ENCODE assay signal across 9 cellular contexts in genomic region chr5:138340008-138340407, GRCh38. TPM values are rescaled to one million over a fixed set of nuclear protein-coding genes. Genes with fewer than 3 reads are reported as not detected.
DNase-seq lines count a peak whose midpoint lies in the region; ATAC-seq lines count a peak whose summit lies in the region.
"Had no signal": no experiment of that assay in that cellular context is flagged by ENCODE, and none has a peak within 500 bp of the region (broad histone marks: within the 10 kb centered on the region; RNA-seq: fewer than 3 reads in every experiment).

No MANE protein-coding gene starts in this region.

- H3K4me3 Mint-ChIP-seq in activated T-cell treated with anti-CD3 and anti-CD28 coated beads, Interleukin-2, amount 50 U/mL, for 72 hours: peak overlapping the region; percentile 78 to 91
- peak overlapping the region; percentile 94 for H3K4me3 Mint-ChIP-seq in activated T-helper 1 cell treated with anti-CD3 and anti-CD28 coated beads, Interleukin-12 subunit alpha, Interleukin-12 subunit beta, Interleukin-2, Interleukin-4 antibody, amounts not matched to agents 30 ng/mL and 10 ng/mL and 1 ng/mL, durations not matched to agents 14 hours and 24 hours and 36 hours
- H3K4me3 Mint-ChIP-seq in memory B cell: peak overlapping the region; percentile 96

- DNase-seq in activated T-cell treated with anti-CD3 and anti-CD28 coated beads, Interleukin-2, amount 50 U/mL, for 72 hours: no peak
- DNase-seq in activated T-cell treated with anti-CD3 and anti-CD28 coated beads, Interleukin-2, amount 50 U/mL, for 48 hours: no peak
- no peak for DNase-seq in activated T-helper 1 cell treated with anti-CD3 and anti-CD28 coated beads, Interleukin-12 subunit alpha, Interleukin-12 subunit beta, Interleukin-2, Interleukin-4 antibody, amounts not matched to agents 30 ng/mL and 10 ng/mL and 1 ng/mL, durations not matched to agents 14 hours and 24 hours and 36 hours (ENCODE audit: low spot score)
- DNase-seq in memory B cell (ENCODE audit: low spot score in 2 of 2) (no peak), dedifferentiated amniotic fluid mesenchymal stem cell (ENCODE audit: extremely low spot score) (no peak), CD1c-positive myeloid dendritic cell (ENCODE audit: extremely low spot score) (no peak)
- DNase-seq in stimulated activated CD8-positive, alpha-beta memory T cell treated with anti-CD3 and anti-CD28 coated beads, Interleukin-4, amount 100 ng/mL, for 48 hours: no peak
- DNase-seq: NCI-H1105 treated with DMSO at 0.1 percent for 48 hours had no signal

- H3K36me3 Mint-ChIP-seq in activated T-cell treated with anti-CD3 and anti-CD28 coated beads, Interleukin-2, amount 50 U/mL, for 72 hours (ENCODE audit: insufficient read depth in 2 of 2): peaks cover 6 to 8% of the 10 kb centered on the region in 2 donors
- peaks cover 32% of the 10 kb centered on the region for H3K36me3 Mint-ChIP-seq in activated T-helper 1 cell treated with anti-CD3 and anti-CD28 coated beads, Interleukin-12 subunit alpha, Interleukin-12 subunit beta, Interleukin-2, Interleukin-4 antibody, amounts not matched to agents 30 ng/mL and 10 ng/mL and 1 ng/mL, durations not matched to agents 14 hours and 24 hours and 36 hours (ENCODE audit: low read depth)
- H3K36me3 Mint-ChIP-seq in memory B cell: peaks cover 11% of the 10 kb centered on the region

- H3K4me1 Mint-ChIP-seq in activated T-cell treated with anti-CD3 and anti-CD28 coated beads, Interleukin-2, amount 50 U/mL, for 72 hours (ENCODE audit: low read depth): peaks cover 44% of the 10 kb centered on the region
- peaks cover 49% of the 10 kb centered on the region for H3K4me1 Mint-ChIP-seq in activated T-helper 1 cell treated with anti-CD3 and anti-CD28 coated beads, Interleukin-12 subunit alpha, Interleukin-12 subunit beta, Interleukin-2, Interleukin-4 antibody, amounts not matched to agents 30 ng/mL and 10 ng/mL and 1 ng/mL, durations not matched to agents 14 hours and 24 hours and 36 hours (ENCODE audit: low read depth)
- H3K4me1 Mint-ChIP-seq in memory B cell: peaks cover 25% of the 10 kb centered on the region

- H3K27me3 Mint-ChIP-seq in activated T-cell treated with anti-CD3 and anti-CD28 coated beads, Interleukin-2, amount 50 U/mL, for 72 hours (ENCODE audit: low read depth): no peaks in the 10 kb centered on the region
- no peaks in the 10 kb centered on the region for H3K27me3 Mint-ChIP-seq in activated T-helper 1 cell treated with anti-CD3 and anti-CD28 coated beads, Interleukin-12 subunit alpha, Interleukin-12 subunit beta, Interleukin-2, Interleukin-4 antibody, amounts not matched to agents 30 ng/mL and 10 ng/mL and 1 ng/mL, durations not matched to agents 14 hours and 24 hours and 36 hours (ENCODE audit: insufficient read depth)
- H3K27me3 Mint-ChIP-seq in memory B cell: no peaks in the 10 kb centered on the region

- peak overlapping the region; percentile 12 for H3K27ac ChIP-seq in temporal lobe (ENCODE audit: low read depth, low read length)

- peak overlapping the region; percentile 98 for H3K27ac Mint-ChIP-seq in activated T-cell treated with anti-CD3 and anti-CD28 coated beads, Interleukin-2, amount 50 U/mL, for 72 hours
- H3K27ac Mint-ChIP-seq in activated T-helper 1 cell treated with anti-CD3 and anti-CD28 coated beads, Interleukin-12 subunit alpha, Interleukin-12 subunit beta, Interleukin-2, Interleukin-4 antibody, amounts not matched to agents 30 ng/mL and 10 ng/mL and 1 ng/mL, durations not matched to agents 14 hours and 24 hours and 36 hours: peak overlapping the region; percentile 23
- H3K27ac Mint-ChIP-seq in memory B cell: peak overlapping the region; percentile 100

- no peak for ATAC-seq in activated T-cell treated with anti-CD3 and anti-CD28 coated beads, Interleukin-2, amount 50 U/mL, for 72 hours (replicated peaks in 1 of 2)
- ATAC-seq in memory B cell (ENCODE audit: low read depth): no peak

- intact Hi-C loops in activated T-helper 1 cell treated with anti-CD3 and anti-CD28 coated beads, Interleukin-12 subunit alpha, Interleukin-12 subunit beta, Interleukin-2, Interleukin-4 antibody, amounts not matched to agents 30 ng/mL and 10 ng/mL and 1 ng/mL, durations not matched to agents 14 hours and 24 hours and 36 hours (cut with micrococcal nuclease): no loop called here

- no peaks in the 10 kb centered on the region for H3K9me3 Mint-ChIP-seq in activated T-cell treated with anti-CD3 and anti-CD28 coated beads, Interleukin-2, amount 50 U/mL, for 72 hours
- no peaks in the 10 kb centered on the region for H3K9me3 Mint-ChIP-seq in activated T-helper 1 cell treated with anti-CD3 and anti-CD28 coated beads, Interleukin-12 subunit alpha, Interleukin-12 subunit beta, Interleukin-2, Interleukin-4 antibody, amounts not matched to agents 30 ng/mL and 10 ng/mL and 1 ng/mL, durations not matched to agents 14 hours and 24 hours and 36 hours
- H3K9me3 Mint-ChIP-seq in memory B cell: no peaks in the 10 kb centered on the region

RNA-seq across cellular contexts. Expression of gene FAM53C, which starts 1.9 kb away (rescaled TPM):
- total RNA-seq in activated T-cell treated with anti-CD3 and anti-CD28 coated beads, Interleukin-2, amount 50 U/mL, for 72 hours: 10 to 100 TPM; 39.1 to 44.7 TPM
- total RNA-seq in activated T-helper 1 cell treated with anti-CD3 and anti-CD28 coated beads, Interleukin-12 subunit alpha, Interleukin-12 subunit beta, Interleukin-2, Interleukin-4 antibody, amounts not matched to agents 30 ng/mL and 10 ng/mL and 1 ng/mL, durations not matched to agents 14 hours and 24 hours and 36 hours: 27.0 and 29.2 TPM in 2 replicates
- 16.0 TPM for total RNA-seq in temporal lobe

RNA-seq across cellular contexts. Expression of gene CDC25C, which starts 8.4 kb away (rescaled TPM):
- total RNA-seq in activated T-cell treated with anti-CD3 and anti-CD28 coated beads, Interleukin-2, amount 50 U/mL, for 72 hours: 10 to 100 TPM; 22.6 to 30.1 TPM
- 5.3 and 5.6 TPM in 2 replicates for total RNA-seq in activated T-helper 1 cell treated with anti-CD3 and anti-CD28 coated beads, Interleukin-12 subunit alpha, Interleukin-12 subunit beta, Interleukin-2, Interleukin-4 antibody, amounts not matched to agents 30 ng/mL and 10 ng/mL and 1 ng/mL, durations not matched to agents 14 hours and 24 hours and 36 hours
- 0.98 TPM for total RNA-seq in temporal lobe

RNA-seq across cellular contexts. Expression of gene KDM3B, which starts 12.5 kb away (rescaled TPM):
- 10 to 100 TPM; 59.5 to 67.2 TPM for total RNA-seq in activated T-cell treated with anti-CD3 and anti-CD28 coated beads, Interleukin-2, amount 50 U/mL, for 72 hours
- total RNA-seq in activated T-helper 1 cell treated with anti-CD3 and anti-CD28 coated beads, Interleukin-12 subunit alpha, Interleukin-12 subunit beta, Interleukin-2, Interleukin-4 antibody, amounts not matched to agents 30 ng/mL and 10 ng/mL and 1 ng/mL, durations not matched to agents 14 hours and 24 hours and 36 hours: 55.0 and 59.3 TPM in 2 replicates
- total RNA-seq in temporal lobe: 70.6 TPM

Comparison
In these comparisons a context has a peak if more than half of its experiments do, and no peak if none do; other contexts are left out.
1. H3K27ac Mint-ChIP-seq: peak in every context shown above with its lines; median percentile 100 in memory B cell; 98 in activated T-cell treated with anti-CD3 and anti-CD28 coated beads, Interleukin-2, amount 50 U/mL, for 72 hours; 23 in activated T-helper 1 cell treated with anti-CD3 and anti-CD28 coated beads, Interleukin-12 subunit alpha, Interleukin-12 subunit beta, Interleukin-2, Interleukin-4 antibody, amounts not matched to agents 30 ng/mL and 10 ng/mL and 1 ng/mL, durations not matched to agents 14 hours and 24 hours and 36 hours.